ENCODE assay signal across 13 cellular contexts in the genomic region with DNA sequence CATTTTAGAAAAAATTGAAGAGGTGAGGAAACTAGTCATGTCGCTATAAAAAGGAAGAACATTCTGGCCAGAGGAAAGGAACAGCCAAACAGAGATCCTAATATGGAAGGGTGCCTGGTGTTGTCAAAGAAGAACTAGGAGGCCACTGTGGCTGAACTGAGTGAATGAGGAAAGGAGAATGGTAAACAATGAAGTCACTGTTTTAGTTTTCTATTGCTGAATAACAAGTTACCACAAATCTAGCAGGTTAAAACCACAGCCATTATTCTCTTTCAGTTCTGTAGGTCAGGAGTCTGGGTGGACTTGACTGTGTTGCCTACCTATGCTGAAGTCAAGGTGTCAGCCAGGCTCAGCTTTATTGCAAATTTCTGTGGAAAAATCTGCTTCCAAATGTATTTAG.
DNase-seq lines count a peak whose midpoint lies in the region; ATAC-seq, FAIRE-seq and TF ChIP-seq lines count a peak whose summit lies in the region.
"Had no signal": no experiment of that assay in that cellular context is flagged by ENCODE, and none has a peak within 500 bp of the region (broad histone marks: within the 10 kb centered on the region; RNA-seq: fewer than 3 reads in every experiment).

No MANE protein-coding gene starts in this region.

- no peaks in the 10 kb centered on the region for H3K27me3 ChIP-seq in muscle layer of duodenum (ENCODE audit: low read depth, low read length)

- peak overlapping the region; percentile 32 for H3K27ac ChIP-seq in muscle layer of duodenum (ENCODE audit: low read length)

- FAIRE-seq in H54 (lab: Jason Lieb, UNC): no peak

- DNase-seq in activated gamma-delta T cell treated with Interleukin-2 at 50 U/mL for 16 hours (no peak), H54 (ENCODE audit: insufficient read length, low spot score) (no peak), epidermal melanocyte (ENCODE audit: insufficient read length, low spot score) (no peak), NCI-H146 (lab: John Stamatoyannopoulos, UW) (no peak)
- DNase-seq: activated CD8-positive, alpha-beta memory T cell treated with anti-CD3 and anti-CD28 coated beads, Interleukin-2, amount 50 U/mL, for 48 hours; DMS 273 treated with DMSO at 0.1 percent for 48 hours; naive thymus-derived CD4-positive, alpha-beta T cell; NCI-H1694 had no signal

- H3K9me3 ChIP-seq in muscle layer of duodenum (ENCODE audit: control insufficient read depth in 1 of 2, low read length in 2 of 2): no peaks in the 10 kb centered on the region

- no peak overlapping the region for H3K4me3 ChIP-seq in muscle layer of duodenum (ENCODE audit: low read depth in 1 of 2, low read length in 2 of 2)

- peaks cover 0 to 6% of the 10 kb centered on the region in 2 donors for H3K4me1 ChIP-seq in muscle layer of duodenum (ENCODE audit: control insufficient read depth in 1 of 2, insufficient read depth in 2 of 2, low read length in 2 of 2)

- no peak for TF ChIP-seq POLR2A in H54 (IDR thresholded peaks at IDR 0.05; ENCODE audit: low read depth, low read length)

- H3K36me3 ChIP-seq in muscle layer of duodenum (ENCODE audit: control insufficient read depth in 1 of 2, insufficient read depth in 2 of 2, low read length in 2 of 2): no peaks in the 10 kb centered on the region

- ATAC-seq in GM19035 (IDR thresholded peaks at IDR 0.05; ENCODE audit: unreplicated experiment) (peak; percentile 90), HG02588 (IDR thresholded peaks at IDR 0.05; ENCODE audit: unreplicated experiment) (peak; percentile 81), HG03460 (IDR thresholded peaks at IDR 0.05; ENCODE audit: unreplicated experiment) (peak; percentile 77)
- ATAC-seq: HCT116; naive thymus-derived CD4-positive, alpha-beta T cell had no signal
